12 cellular contexts compared by ENCODE assay signal in the genomic region with DNA sequence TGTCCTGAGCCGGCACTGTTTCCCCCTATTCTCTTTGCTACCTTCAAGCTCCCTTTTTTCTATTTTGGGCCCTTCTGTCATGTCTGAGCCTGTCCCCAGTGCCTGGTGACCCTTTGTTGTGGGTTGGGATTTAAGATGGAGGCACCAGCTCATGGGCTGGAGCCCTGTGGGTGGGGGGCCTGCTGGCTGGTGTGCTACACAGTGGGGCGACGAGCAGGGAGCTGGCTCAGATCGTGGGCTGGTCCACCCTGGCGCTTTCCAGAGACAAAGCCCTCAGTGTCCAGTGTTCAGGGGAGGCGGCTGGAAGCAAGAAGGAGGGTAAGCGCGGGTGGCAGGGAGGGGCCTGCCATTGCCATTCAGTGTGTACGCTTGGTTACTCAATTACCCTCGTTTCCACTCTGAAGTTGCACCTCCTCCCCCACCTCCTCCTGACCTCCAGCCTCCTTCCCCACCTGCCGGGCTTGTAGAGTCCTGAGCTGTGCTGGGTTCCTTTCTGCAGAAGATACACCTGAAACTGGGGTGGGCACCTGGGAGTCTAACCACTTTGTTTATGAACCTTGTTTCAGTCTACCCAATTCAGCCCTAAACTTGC. TPM values are rescaled to one million over a fixed set of nuclear protein-coding genes. Genes with fewer than 3 reads are reported as not detected.
DNase-seq lines count a peak whose midpoint lies in the region; TF ChIP-seq lines count a peak whose summit lies in the region.
"Had no signal": no experiment of that assay in that cellular context is flagged by ENCODE, and none has a peak within 500 bp of the region (broad histone marks: within the 10 kb centered on the region; RNA-seq: fewer than 3 reads in every experiment).

No MANE protein-coding gene starts in this region.

- no peak overlapping the region for H4K5ac ChIP-seq in mesendoderm (ENCODE audit: low read length)

- H3K36me3 ChIP-seq in mesendoderm (ENCODE audit: control insufficient read depth, insufficient read depth, low read length) (no peaks in the 10 kb centered on the region), transverse colon (no peaks in the 10 kb centered on the region)
- H3K36me3 ChIP-seq in CD8-positive, alpha-beta memory T cell (ENCODE audit: insufficient read depth, low read length): no peaks in the 10 kb centered on the region

- H4K8ac ChIP-seq in mesendoderm (ENCODE audit: low read depth, low read length): no peak overlapping the region

- TF ChIP-seq EP300 in transverse colon (IDR thresholded peaks at IDR 0.05; ENCODE audit: low read depth): no peak

- in situ Hi-C loops in transverse colon (cut with MboI; ENCODE audit: low pct_ligation_motif_present in 1 of 4, low pct_unique_long_range_greater_than_20kb in 1 of 4, low sequenced_read_pairs in 3 of 4): loop anchor here in 1 of 4 donors (25.0 kb wide), 1 partner anchor 964 kb away; no protein-coding TSS in a partner anchor

- H3K27me3 ChIP-seq in mesendoderm (ENCODE audit: insufficient read depth, low read length, poor library complexity) (no peaks in the 10 kb centered on the region), transverse colon (no peaks in the 10 kb centered on the region)
- no peaks in the 10 kb centered on the region for H3K27me3 ChIP-seq in CD8-positive, alpha-beta memory T cell (ENCODE audit: insufficient read depth, low read length, poor library complexity, severe bottlenecking)

- H3K4ac ChIP-seq in mesendoderm (ENCODE audit: low read depth, low read length): no peak overlapping the region

- H2BK5ac ChIP-seq in mesendoderm (ENCODE audit: low read length): no peak overlapping the region

- no peaks in the 10 kb centered on the region for H3K79me1 ChIP-seq in mesendoderm (ENCODE audit: low read length)

- H3K18ac ChIP-seq in mesendoderm (ENCODE audit: low read length): no peak overlapping the region

- H3K9me3 Mint-ChIP-seq in MCF 10A (ENCODE audit: unreplicated experiment): no peaks in the 10 kb centered on the region
- no peaks in the 10 kb centered on the region for H3K9me3 Mint-ChIP-seq in CD8-positive, alpha-beta memory T cell
- H3K9me3 Mint-ChIP-seq: activated naive CD4-positive, alpha-beta T cell treated with anti-CD3 and anti-CD28 coated beads, Interleukin-2, amount 50 U/mL, for 72 hours had no signal

- no peaks in the 10 kb centered on the region for H3K27me3 Mint-ChIP-seq in MCF 10A (ENCODE audit: insufficient read depth, unreplicated experiment)
- no peaks in the 10 kb centered on the region for H3K27me3 Mint-ChIP-seq in CD8-positive, alpha-beta memory T cell

- H3K79me2 ChIP-seq in mesendoderm (ENCODE audit: control insufficient read depth, insufficient read depth, low read length): no peaks in the 10 kb centered on the region
- H3K79me2 ChIP-seq: parathyroid adenoma had no signal

- no peak overlapping the region for H3K4me3 Mint-ChIP-seq in MCF 10A (ENCODE audit: unreplicated experiment)
- H3K4me3 Mint-ChIP-seq in CD8-positive, alpha-beta memory T cell: no peak overlapping the region

- H3K27ac Mint-ChIP-seq in MCF 10A (ENCODE audit: low read depth, unreplicated experiment): peak overlapping the region; percentile 9
- peak overlapping the region in 2 of 8 donors; percentile 63 to 96 for H3K27ac Mint-ChIP-seq in CD8-positive, alpha-beta memory T cell
- H3K27ac Mint-ChIP-seq: activated naive CD4-positive, alpha-beta T cell treated with anti-CD3 and anti-CD28 coated beads, Interleukin-2, amount 50 U/mL, for 72 hours had no signal

- CTCF ChIA-PET in MCF 10A (lab: Yijun Ruan, JAX): interaction anchor here (0.7 to 1.2 kb wide), 3 partner anchors 10 to 22 kb away, joined by 4 read pairs; no protein-coding TSS in a partner anchor
- CTCF ChIA-PET in CD8-positive, alpha-beta memory T cell (lab: Charles Lee): interaction anchor here (1.4 kb wide), 1 partner anchor 21 kb away, joined by 4 read pairs; no protein-coding TSS in a partner anchor

- BruUV-seq in MCF 10A (replicated peaks; lab: Mats Ljungman, UMichigan): no TSS peak

- H3K56ac ChIP-seq in mesendoderm (ENCODE audit: low read length): no peak overlapping the region

- H3K27ac ChIP-seq in mesendoderm (ENCODE audit: low read depth, low read length) (no peak overlapping the region), transverse colon (peak overlapping the region; percentile 50 to 71 (median 62))
- no peak overlapping the region for H3K27ac ChIP-seq in CD8-positive, alpha-beta memory T cell (ENCODE audit: low read depth, low read length)
- H3K27ac ChIP-seq: parathyroid adenoma had no signal

- H2AK5ac ChIP-seq in mesendoderm (ENCODE audit: low read length): no peak overlapping the region

- no peak for TF ChIP-seq POLR2A in transverse colon (IDR thresholded peaks at IDR 0.05)

- peaks cover 16% of the 10 kb centered on the region for H3K4me1 Mint-ChIP-seq in MCF 10A (ENCODE audit: insufficient read depth, unreplicated experiment)
- H3K4me1 Mint-ChIP-seq in CD8-positive, alpha-beta memory T cell: peaks cover 9 to 66% (median 33%) of the 10 kb centered on the region in 3 donors

- intact Hi-C loops in MCF 10A (cut with micrococcal nuclease): no loop called here
- intact Hi-C loops in transverse colon (cut with DNase I; ENCODE audit: low total_unique reads): no loop called here

- no peak overlapping the region for H3K4me3 ChIP-seq in mesendoderm (ENCODE audit: low read length)
- H3K4me3 ChIP-seq in transverse colon: no peak overlapping the region
- no peak overlapping the region for H3K4me3 ChIP-seq in CD8-positive, alpha-beta memory T cell (ENCODE audit: low read length)

- H3K4me1 ChIP-seq in mesendoderm (ENCODE audit: control insufficient read depth, low read depth, low read length) (peaks cover 6% of the 10 kb centered on the region), transverse colon (peaks cover 7 to 35% (median 17%) of the 10 kb centered on the region in 4 donors)
- H3K4me1 ChIP-seq in CD8-positive, alpha-beta memory T cell (ENCODE audit: insufficient read depth, low read length): peaks cover 5% of the 10 kb centered on the region
- H3K4me1 ChIP-seq: parathyroid adenoma had no signal

- H3K23ac ChIP-seq in mesendoderm (ENCODE audit: low read length): peak overlapping the region; percentile 6

- H3K9me3 ChIP-seq in transverse colon: no peaks in the 10 kb centered on the region
- H3K9me3 ChIP-seq in CD8-positive, alpha-beta memory T cell (ENCODE audit: low read length): no peaks in the 10 kb centered on the region

- DNase-seq in NCI-H1417 (lab: John Stamatoyannopoulos, UW) (peak in 2 of 3 experiments; percentile 50 to 64), NCI-H1417 treated with DMSO at 0.1 percent for 48 hours (lab: John Stamatoyannopoulos, UW) (no peak), MCF 10A (ENCODE audit: unreplicated experiment) (no peak), mesendoderm (peak; percentile 22), transverse colon (peak; percentile 74), germinal center (ENCODE audit: low spot score) (no peak)
- DNase-seq in CD8-positive, alpha-beta memory T cell: no peak
- DNase-seq in activated CD4-positive, alpha-beta T cell treated with anti-CD3 and anti-CD28 coated beads, Interleukin-2, amount 50 U/mL, for 1 hour: no peak
- DNase-seq: 8988T, NCI-H524 had no signal

- no peaks in the 10 kb centered on the region for H3K36me3 Mint-ChIP-seq in MCF 10A (ENCODE audit: insufficient read depth, unreplicated experiment)
- H3K36me3 Mint-ChIP-seq in CD8-positive, alpha-beta memory T cell: peaks cover 0 to 44% (median 10%) of the 10 kb centered on the region in 3 donors
- H3K36me3 Mint-ChIP-seq: activated naive CD4-positive, alpha-beta T cell treated with anti-CD3 and anti-CD28 coated beads, Interleukin-2, amount 50 U/mL, for 72 hours had no signal

- no peak overlapping the region for H2BK15ac ChIP-seq in mesendoderm (replicated peaks; ENCODE audit: low read depth)

- WGBS in mesendoderm (ENCODE audit: extremely low coverage, insufficient coverage, low lambda C conversion rate): no CpG with 5 or more reads among the region's 11 CpGs
- 43 to 45% methylated on average over 1 to 11 of the region's 11 CpGs for WGBS in transverse colon (ENCODE audit: low coverage in 1 of 2), 2 donors

- no peak overlapping the region for H3K9ac ChIP-seq in mesendoderm (ENCODE audit: low read length)
- H3K9ac ChIP-seq: parathyroid adenoma had no signal

- no peak overlapping the region for H3K4me2 ChIP-seq in mesendoderm (ENCODE audit: low read length)

- TF ChIP-seq CTCF in MCF 10A (IDR thresholded peaks at IDR 0.05; ENCODE audit: unreplicated experiment) (no peak), transverse colon (IDR thresholded peaks at IDR 0.05) (no peak)

- no peak overlapping the region for H2BK120ac ChIP-seq in mesendoderm (ENCODE audit: low read depth, low read length)

- POLR2A ChIA-PET in MCF 10A (lab: Yijun Ruan, JAX): interaction anchor here (0.7 kb wide), 1 partner anchor 129 kb away, joined by 3 read pairs; no protein-coding TSS in a partner anchor
- POLR2A ChIA-PET in CD8-positive, alpha-beta memory T cell (lab: Charles Lee): no interaction called here

RNA-seq across cellular contexts. Expression of gene MVB12B, which starts 49.8 kb away (rescaled TPM):
- total RNA-seq in MCF 10A (2022): 4.1 and 5.5 TPM in 2 replicates
- polyA plus RNA-seq in mesendoderm (2013, experiment 1 of 2): 4.8 TPM
- polyA plus RNA-seq in mesendoderm (2013, experiment 2 of 2): 4.6 TPM
- total RNA-seq in transverse colon: 10 to 100 TPM; 15.7 to 27.3 (median 22.7) TPM
- total RNA-seq in CD8-positive, alpha-beta memory T cell: 10 to 100 TPM; 11.0 to 13.1 TPM
- 12.7 TPM for polyA plus RNA-seq in CD8-positive, alpha-beta memory T cell

Comparison
In these comparisons a context has a peak if more than half of its experiments do, and no peak if none do; other contexts are left out.
1. DNase-seq: peak in NCI-H1417 (2 of 3), mesendoderm (single experiment) and transverse colon (single experiment); none in NCI-H1417 treated with DMSO at 0.1 percent for 48 hours (single experiment), MCF 10A (single experiment), CD8-positive, alpha-beta memory T cell (0 of 5), activated CD4-positive, alpha-beta T cell treated with anti-CD3 and anti-CD28 coated beads, Interleukin-2, amount 50 U/mL, for 1 hour (single experiment) and germinal center (single experiment).
2. H3K27ac ChIP-seq: peak in transverse colon (4 of 4); none in mesendoderm (single experiment) and CD8-positive, alpha-beta memory T cell (single experiment).